ENCODE assay signal across 15 cellular contexts in the genomic region with DNA sequence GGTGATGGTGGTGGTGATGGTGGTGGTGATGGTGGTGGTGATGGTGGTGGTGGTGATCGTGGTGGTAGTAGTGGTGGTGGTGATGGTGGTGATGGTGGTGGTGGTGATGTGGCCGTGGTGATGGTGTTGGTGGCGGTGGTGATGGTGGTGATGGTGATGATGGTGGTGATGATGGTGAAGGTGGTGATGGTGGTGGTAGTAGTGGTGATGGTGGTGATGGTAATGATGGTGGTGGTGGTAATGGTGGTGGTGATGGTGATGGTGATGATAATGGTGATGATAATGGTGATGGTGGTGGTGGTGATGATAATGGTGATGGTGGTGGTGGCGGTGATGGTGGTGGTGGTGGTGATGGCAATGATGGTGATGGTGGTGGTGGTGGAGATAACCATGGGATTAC. TPM values are rescaled to one million over a fixed set of nuclear protein-coding genes. Genes with fewer than 3 reads are reported as not detected.
DNase-seq lines count a peak whose midpoint lies in the region; ATAC-seq and TF ChIP-seq lines count a peak whose summit lies in the region.
"Had no signal": no experiment of that assay in that cellular context is flagged by ENCODE, and none has a peak within 500 bp of the region (broad histone marks: within the 10 kb centered on the region; RNA-seq: fewer than 3 reads in every experiment).

No MANE protein-coding gene starts in this region.

- H3K4me3 ChIP-seq in BLaER1: no peak overlapping the region
- H3K4me3 ChIP-seq in Peyer's patch: no peak overlapping the region
- H3K4me3 ChIP-seq in skin epidermis: no peak overlapping the region
- H3K4me3 ChIP-seq: spleen had no signal

- H3K27me3 ChIP-seq in BLaER1 (no peaks in the 10 kb centered on the region), Peyer's patch (no peaks in the 10 kb centered on the region)

- H3K9me3 ChIP-seq in BLaER1 (peaks cover 42% of the 10 kb centered on the region), Peyer's patch (no peaks in the 10 kb centered on the region)

- peak overlapping the region; percentile 90 for H3K4me2 ChIP-seq in BLaER1

- DNase-seq in Peyer's patch: peak in 1 of 3 donors; percentile 31
- peak; percentile 34 for DNase-seq in left lobe of liver (ENCODE audit: low spot score)
- no peak for DNase-seq in NCI-H1436 (lab: John Stamatoyannopoulos, UW)
- DNase-seq in cerebellar cortex (ENCODE audit: low spot score): no peak
- DNase-seq in AG20443 (ENCODE audit: low spot score): no peak
- no peak for DNase-seq in stimulated activated CD4-positive, alpha-beta T cell treated with anti-CD3 and anti-CD28 coated beads, Interleukin-4, amount 100 ng/mL, for 4 hours
- DNase-seq: activated CD4-positive, alpha-beta T cell treated with anti-CD3 and anti-CD28 coated beads for 1 hour; activated CD8-positive, alpha-beta memory T cell treated with anti-CD3 and anti-CD28 coated beads, Interleukin-2, amount 50 U/mL, for 4 hours; foreskin melanocyte; GOT3; NCI-H1105 treated with DMSO at 0.1 percent for 48 hours; PC-3; spleen had no signal

- TF ChIP-seq CTCF in Peyer's patch (IDR thresholded peaks at IDR 0.05): no peak

- H3K36me3 ChIP-seq in BLaER1 (no peaks in the 10 kb centered on the region), Peyer's patch (no peaks in the 10 kb centered on the region)
- H3K36me3 ChIP-seq: spleen had no signal

- H3K4me1 ChIP-seq in BLaER1 (peaks cover 26% of the 10 kb centered on the region), Peyer's patch (peaks cover 0 to 12% (median 0%) of the 10 kb centered on the region in 4 donors)

- no peaks in the 10 kb centered on the region for H4K20me1 ChIP-seq in BLaER1

- ATAC-seq in left lobe of liver: no peak
- ATAC-seq: PC-3 had no signal

- H3K27ac ChIP-seq in BLaER1: no peak overlapping the region
- peak overlapping the region; percentile 63 to 92 (median 77) for H3K27ac ChIP-seq in Peyer's patch
- peak overlapping the region in 14 of 21 experiments; percentile 56 to 89 (median 74) for H3K27ac ChIP-seq in skin epidermis

- no peak for TF ChIP-seq POLR2A in Peyer's patch (IDR thresholded peaks at IDR 0.05)

- no peak overlapping the region for H3K9ac ChIP-seq in BLaER1

RNA-seq across cellular contexts. Expression of a gene that starts 6.8 kb away (rescaled TPM):
- total RNA-seq in Peyer's patch (1,000 to 10,000 TPM in 1 of 4 donors, 100 to 1,000 TPM in 2, 10 to 100 TPM in 1; 59.9 to 1,087 (median 166) TPM), left lobe of liver (34.9 TPM)
